Comparison of ENCODE assay signal across 19 cellular contexts in genomic region chr2:5285891-5286290, GRCh38.
"Had no signal": no experiment of that assay in that cellular context is flagged by ENCODE, and none has a peak within 500 bp of the region (broad histone marks: within the 10 kb centered on the region; RNA-seq: fewer than 3 reads in every experiment).

No MANE protein-coding gene starts in this region.

- ATAC-seq: activated CD4-positive, alpha-beta T cell treated with anti-CD3 and anti-CD28 coated beads for 36 hours; left lobe of liver; natural killer cell treated with Interleukin-12 subunit alpha and Interleukin-12 subunit beta and Interleukin-15 and Interleukin-18, amount 100 ng/mL, for 72 hours; sciatic nerve; stimulated activated memory B cell treated with anti-CD40 and anti-IgM and Interleukin-4, amounts not matched to agents 10 μg/mL and 1 μg/mL and 100 μg/mL, for 72 hours; upper lobe of right lung had no signal

- DNase-seq: activated CD4-positive, alpha-beta T cell treated with anti-CD3 and anti-CD28 coated beads for 36 hours; activated CD4-positive, alpha-beta T cell treated with anti-CD3 and anti-CD28 coated beads, Interleukin-2, amount 50 U/mL, for 48 hours; activated gamma-delta T cell; cerebellar nuclear complex; cortex of kidney; erythroblast; foreskin melanocyte; hypothalamus; nucleus accumbens; stimulated activated CD4-positive, alpha-beta T cell treated with anti-CD3 and anti-CD28 coated beads, Interleukin-4, amount 100 ng/mL, for 4 hours; testis; upper lobe of right lung had no signal

- H3K27ac ChIP-seq: ascending aorta, breast epithelium, testis, upper lobe of right lung had no signal

- H3K36me3 ChIP-seq: ascending aorta, breast epithelium, upper lobe of right lung had no signal

- H3K4me3 ChIP-seq: ascending aorta, breast epithelium, lung, testis, upper lobe of right lung had no signal

- H3K27me3 ChIP-seq: ascending aorta, breast epithelium, testis, upper lobe of right lung had no signal

- H3K9me3 ChIP-seq: breast epithelium, testis, upper lobe of right lung had no signal
